Comparison of ENCODE assay signal across 26 cellular contexts in genomic region chr19:17266026-17266425, GRCh38. TPM values are rescaled to one million over a fixed set of nuclear protein-coding genes. Genes with fewer than 3 reads are reported as not detected.
DNase-seq lines count a peak whose midpoint lies in the region; ATAC-seq, FAIRE-seq and TF ChIP-seq lines count a peak whose summit lies in the region.
"Had no signal": no experiment of that assay in that cellular context is flagged by ENCODE, and none has a peak within 500 bp of the region (broad histone marks: within the 10 kb centered on the region; RNA-seq: fewer than 3 reads in every experiment).

No MANE protein-coding gene starts in this region.

- H4K20me1 ChIP-seq in MM.1S (ENCODE audit: insufficient read depth, low read length) (no peaks in the 10 kb centered on the region), H1 (replicated peaks in 1 of 2; ENCODE audit: control insufficient read depth in 1 of 2, insufficient read depth in 2 of 2, low read length in 2 of 2) (no peaks in the 10 kb centered on the region)

- no peak overlapping the region for H4K91ac ChIP-seq in H1 (replicated peaks; ENCODE audit: insufficient read length, low read length)

- peak overlapping the region; percentile 90 for H3K27ac Mint-ChIP-seq in stimulated activated memory B cell treated with anti-CD40 and anti-IgM and Interleukin-4, amounts not matched to agents 10 μg/mL and 1 μg/mL and 100 μg/mL, for 72 hours
- peak overlapping the region in 3 of 7 donors; percentile 23 to 48 (median 40) for H3K27ac Mint-ChIP-seq in CD4-positive, alpha-beta memory T cell

- no peak overlapping the region for H3K56ac ChIP-seq in H1 (replicated peaks; ENCODE audit: insufficient read length, low read depth, low read length)

- H4K8ac ChIP-seq in H1 (ENCODE audit: extremely low read depth, insufficient read depth, low read length) = no peak overlapping the region

- no peak for TF ChIP-seq EP300 in H1 (IDR thresholded peaks at IDR 0.05; ENCODE audit: borderline replicate concordance in 1 of 2, low read depth in 2 of 2, low read length in 2 of 2)

- peaks cover 8% of the 10 kb centered on the region; the same call in 1 of the 2 replicates for H3F3A ChIP-seq in MM.1S (ENCODE audit: insufficient read depth, low read length)

- H3K36me3 Mint-ChIP-seq in stimulated activated memory B cell treated with anti-CD40 and anti-IgM and Interleukin-4, amounts not matched to agents 10 μg/mL and 1 μg/mL and 100 μg/mL, for 72 hours = peaks cover 14% of the 10 kb centered on the region
- peaks cover 4 to 18% of the 10 kb centered on the region in 2 donors for H3K36me3 Mint-ChIP-seq in CD4-positive, alpha-beta memory T cell

- TF ChIP-seq CTCF in MM.1S (IDR thresholded peaks at IDR 0.05; ENCODE audit: low read length) (no peak), H1 (IDR thresholded peaks at IDR 0.05; ENCODE audit: control extremely low read depth in 1 of 3, insufficient read depth in 1 of 3, low read depth in 1 of 3, low read length in 3 of 3) (no peak)

- CTCF ChIA-PET in H1 (lab: Charles Lee; ENCODE audit: partially characterized antibody) = interaction anchor here (1.1 to 3.3 kb wide), 6 partner anchors 16 to 199 kb away, joined by 3 to 28 read pairs (median 6); partner anchors contain the start of gene ANKLE1
- CTCF ChIA-PET in CD4-positive, alpha-beta memory T cell (lab: Charles Lee; ENCODE audit: partially characterized antibody) = interaction anchor here (0.9 to 6.0 kb wide), 8 partner anchors 11 to 82 kb away, joined by 3 to 47 read pairs (median 5); partner anchors contain the start of gene ANKLE1

- H3K79me1 ChIP-seq in H1 (ENCODE audit: low read depth, low read length) = no peaks in the 10 kb centered on the region; the same call in 1 of the 2 replicates

- no peak for TF ChIP-seq POLR2A in H1 (IDR thresholded peaks at IDR 0.05; ENCODE audit: control extremely low read depth in 1 of 2, low read depth in 2 of 2, low read length in 2 of 2)

- H2BK20ac ChIP-seq in H1 (ENCODE audit: low read length) = no peak overlapping the region

- DNase-seq in ELF-1 (ENCODE audit: low read depth, low spot score) (peak; percentile 79), MM.1S (no peak), H1 (ENCODE audit: low read depth in 1 of 2, low spot score in 2 of 2) (no peak), DMS79 treated with DMSO at 0.1 percent for 48 hours (lab: John Stamatoyannopoulos, UW) (no peak), HTR-8/SVneo (ENCODE audit: insufficient read length, low spot score) (no peak)
- no peak for DNase-seq in CD4-positive, alpha-beta memory T cell
- DNase-seq: activated CD4-positive, CD25-positive, alpha-beta regulatory T cell; activated naive CD4-positive, alpha-beta T cell treated with Interleukin-2 at 50 U/mL for 16 hours; activated T-cell treated with anti-CD3 and anti-CD28 coated beads, Interleukin-2, amount 50 U/mL, for 24 hours; amniotic stem cell; CD8-positive, alpha-beta T cell; cortex of kidney; DMS153; GF-D8; glutamatergic neuron; H7; IMR-90; NCI-H1436; NCI-H510A; NK-92 treated with Interleukin-12 subunit alpha and Interleukin-12 subunit beta, amount 100 ng/mL, for 24 hours; posterior cingulate gyrus had no signal

- H2BK120ac ChIP-seq in H1 (replicated peaks; ENCODE audit: low read depth, low read length) = no peak overlapping the region

- peaks cover 18% of the 10 kb centered on the region for H3K79me2 ChIP-seq in MM.1S (ENCODE audit: low read length)
- peaks cover 3 to 12% of the 10 kb centered on the region in 2 experiments; a peak in 3 of 4 replicates for H3K79me2 ChIP-seq in H1 (ENCODE audit: control insufficient read depth in 1 of 2, insufficient read depth in 2 of 2, low read length in 2 of 2)

- H3K4me2 ChIP-seq in MM.1S (ENCODE audit: low read depth, low read length) = peak overlapping the region; percentile 57; the same call in 1 of the 2 replicates
- H3K4me2 ChIP-seq in H1 (ENCODE audit: insufficient read depth in 1 of 2, low read depth in 2 of 2, low read length in 2 of 2) = no peak overlapping the region

- peak overlapping the region; percentile 12 for H3K4me3 Mint-ChIP-seq in stimulated activated memory B cell treated with anti-CD40 and anti-IgM and Interleukin-4, amounts not matched to agents 10 μg/mL and 1 μg/mL and 100 μg/mL, for 72 hours
- H3K4me3 Mint-ChIP-seq in CD4-positive, alpha-beta memory T cell = peak overlapping the region in 1 of 8 donors; percentile 21

- no peak overlapping the region for H2BK15ac ChIP-seq in H1 (ENCODE audit: low read length)

- no peak overlapping the region for H2BK12ac ChIP-seq in H1 (ENCODE audit: low read depth, low read length)

- intact Hi-C loops in CD4-positive, alpha-beta memory T cell (cut with micrococcal nuclease) = loop anchor here (2.0 to 5.0 kb wide), 2 partner anchors 39 to 71 kb away; partner anchors contain the start of genes GTPBP3 and OCEL1

- peak overlapping the region; percentile 77; the same call in 1 of the 2 replicates for H2AFZ ChIP-seq in MM.1S (ENCODE audit: low read length)
- H2AFZ ChIP-seq in H1 (ENCODE audit: low read length) = no peak overlapping the region

- 0 out of 2 replicates have a peak overlapping the region, but pooled peaks have one; percentile 18 for H2BK5ac ChIP-seq in H1 (ENCODE audit: low read depth, low read length)

- H3K4ac ChIP-seq in H1 (replicated peaks; ENCODE audit: insufficient read length, low read depth, low read length) = no peak overlapping the region

- POLR2A ChIA-PET in H1 (lab: Charles Lee; ENCODE audit: partially characterized antibody) = interaction anchor here (1.2 to 12.8 kb wide), 7 partner anchors 13 to 51 kb away, joined by 3 to 113 read pairs (median 15); partner anchors contain the start of genes ANKLE1 and USE1
- POLR2A ChIA-PET in CD4-positive, alpha-beta memory T cell (lab: Charles Lee; ENCODE audit: partially characterized antibody) = interaction anchor here (1.3 to 3.4 kb wide), 7 partner anchors 40 to 191 kb away, joined by 3 to 39 read pairs (median 11); partner anchors contain the start of genes DDA1, HAUS8, MYO9B and OCEL1

- H3K27me3 ChIP-seq in MM.1S (replicated peaks; ENCODE audit: insufficient read depth, low read length) (no peaks in the 10 kb centered on the region), H1 (replicated peaks in 1 of 4; ENCODE audit: control insufficient read depth in 3 of 4, extremely low read depth in 1 of 4, insufficient read depth in 3 of 4, low read length in 3 of 4) (no peaks in the 10 kb centered on the region)
- no peaks in the 10 kb centered on the region for H3K27me3 ChIP-seq in CD4-positive, alpha-beta memory T cell (ENCODE audit: insufficient read depth, low read length)

- no peak for TF ChIP-seq RAD21 in H1 (IDR thresholded peaks at IDR 0.05 in 1 of 2, conservative IDR thresholded peaks at IDR 0.05 in 1 of 2; ENCODE audit: low read depth in 2 of 2, low read length in 2 of 2)

- H3K4me3 ChIP-seq in MM.1S (ENCODE audit: low read length) = peak overlapping the region; percentile 18; the same call in 1 of the 2 replicates
- H3K4me3 ChIP-seq in H1 (ENCODE audit: extremely low read depth in 1 of 4, insufficient read depth in 2 of 4, low read depth in 3 of 4, low read length in 4 of 4) = no peak overlapping the region
- no peak overlapping the region for H3K4me3 ChIP-seq in CD4-positive, alpha-beta memory T cell (ENCODE audit: low read length in 2 of 2)

- peaks cover 5% of the 10 kb centered on the region; the same call in 1 of the 2 replicates for H3K4me1 ChIP-seq in MM.1S (ENCODE audit: low read length)
- H3K4me1 ChIP-seq in H1 (replicated peaks in 1 of 4; ENCODE audit: control insufficient read depth in 3 of 4, insufficient read depth in 4 of 4, low read length in 3 of 4) = peaks cover 0 to 8% (median 2%) of the 10 kb centered on the region in 4 experiments; a peak in 5 of 7 replicates
- H3K4me1 ChIP-seq in CD4-positive, alpha-beta memory T cell (ENCODE audit: insufficient read depth, low read length) = peaks cover 26% of the 10 kb centered on the region

- H3K36me3 ChIP-seq in MM.1S (replicated peaks; ENCODE audit: insufficient read depth, low read length) = no peaks in the 10 kb centered on the region
- peaks cover 0 to 8% (median 2%) of the 10 kb centered on the region in 4 experiments; a peak in 3 of 8 replicates for H3K36me3 ChIP-seq in H1 (ENCODE audit: control insufficient read depth in 2 of 4, insufficient read depth in 4 of 4, low read length in 3 of 4)
- peaks cover 5% of the 10 kb centered on the region for H3K36me3 ChIP-seq in CD4-positive, alpha-beta memory T cell (ENCODE audit: insufficient read depth, low read length)

- no peak overlapping the region for H3K23ac ChIP-seq in H1 (ENCODE audit: insufficient read length)

- H3K9ac ChIP-seq in MM.1S (ENCODE audit: low read length) (peak overlapping the region; percentile 62; the same call in 1 of the 2 replicates), H1 (replicated peaks in 1 of 4; ENCODE audit: extremely low read depth in 1 of 4, low read depth in 3 of 4, low read length in 3 of 4) (no peak overlapping the region)

- H3K14ac ChIP-seq in H1 (ENCODE audit: insufficient read length) = no peak overlapping the region

- no peak overlapping the region for H2AK5ac ChIP-seq in H1 (ENCODE audit: low read depth, low read length)

- H3K9me2 ChIP-seq in MM.1S (replicated peaks; ENCODE audit: insufficient read depth, low read length) = no peaks in the 10 kb centered on the region

- H3K23me2 ChIP-seq in H1 (ENCODE audit: low read depth, low read length) = no peaks in the 10 kb centered on the region

- H3K27me3 Mint-ChIP-seq in stimulated activated memory B cell treated with anti-CD40 and anti-IgM and Interleukin-4, amounts not matched to agents 10 μg/mL and 1 μg/mL and 100 μg/mL, for 72 hours = no peaks in the 10 kb centered on the region
- peaks cover 1 to 2% of the 10 kb centered on the region in 2 donors for H3K27me3 Mint-ChIP-seq in CD4-positive, alpha-beta memory T cell
- H3K27me3 Mint-ChIP-seq: activated T-cell treated with anti-CD3 and anti-CD28 coated beads, Interleukin-2, amount 50 U/mL, for 24 hours had no signal

- no peaks in the 10 kb centered on the region for H3K9me3 Mint-ChIP-seq in stimulated activated memory B cell treated with anti-CD40 and anti-IgM and Interleukin-4, amounts not matched to agents 10 μg/mL and 1 μg/mL and 100 μg/mL, for 72 hours
- no peaks in the 10 kb centered on the region for H3K9me3 Mint-ChIP-seq in CD4-positive, alpha-beta memory T cell
- H3K9me3 Mint-ChIP-seq: activated T-cell treated with anti-CD3 and anti-CD28 coated beads, Interleukin-2, amount 50 U/mL, for 24 hours; CD8-positive, alpha-beta T cell; nephron had no signal

- peak overlapping the region; percentile 86; the same call in 1 of the 2 replicates for H3K27ac ChIP-seq in MM.1S (ENCODE audit: low read length)
- no peak overlapping the region for H3K27ac ChIP-seq in H1 (ENCODE audit: low read depth, low read length)
- H3K27ac ChIP-seq in CD4-positive, alpha-beta memory T cell (ENCODE audit: low read depth, low read length) = no peak overlapping the region

- H3K9me3 ChIP-seq in MM.1S (replicated peaks; ENCODE audit: insufficient read depth, low read length) = no peaks in the 10 kb centered on the region
- no peaks in the 10 kb centered on the region for H3K9me3 ChIP-seq in H1 (ENCODE audit: insufficient read depth in 2 of 2, low read depth in 1 of 2, low read length in 1 of 2)
- H3K9me3 ChIP-seq in CD4-positive, alpha-beta memory T cell (ENCODE audit: control insufficient read depth in 1 of 2, low read length in 2 of 2) = no peaks in the 10 kb centered on the region

- H4K5ac ChIP-seq in H1 (ENCODE audit: insufficient read length, low read depth, low read length) = no peak overlapping the region

- WGBS in H1 (ENCODE audit: extremely low coverage in 1 of 2, insufficient coverage in 1 of 2, insufficient read length in 1 of 2, insufficient replicate concordance in 2 of 2, low coverage in 1 of 2, low lambda C conversion rate in 2 of 2, missing lambda C conversion rate in 1 of 2), 2 experiments = 92% methylated on average over 7 of the region's 7 CpGs; no CpG with 5 or more reads in 1 of the 2 experiments

- peaks cover 23% of the 10 kb centered on the region for H3K4me1 Mint-ChIP-seq in stimulated activated memory B cell treated with anti-CD40 and anti-IgM and Interleukin-4, amounts not matched to agents 10 μg/mL and 1 μg/mL and 100 μg/mL, for 72 hours
- H3K4me1 Mint-ChIP-seq in CD4-positive, alpha-beta memory T cell = peaks cover 12 to 34% (median 27%) of the 10 kb centered on the region in 4 donors

- H3K18ac ChIP-seq in H1 (ENCODE audit: extremely low read depth, low read length) = no peak overlapping the region

- no peak for FAIRE-seq in H1 (lab: Jason Lieb, UNC)
- FAIRE-seq in HTR-8/SVneo (lab: Jason Lieb, UNC) = no peak
- FAIRE-seq: bronchial epithelial cell, urothelium cell line had no signal

- no peak for ATAC-seq in stimulated activated memory B cell treated with anti-CD40 and anti-IgM and Interleukin-4, amounts not matched to agents 10 μg/mL and 1 μg/mL and 100 μg/mL, for 72 hours

RNA-seq across cellular contexts. Expression of gene BABAM1, which starts 1.2 kb away (rescaled TPM):
- total RNA-seq in H1 (2021; fragmentation: NEBNext Ultra II Directional; extraction: Animal tissue kit (Norgen Biotek cat#: 25700)) = 127 and 134 TPM in 2 replicates
- polyA plus RNA-seq in H1 (2011; rRNA removed) = 133 and 153 TPM in 2 replicates
- 175 TPM for polyA plus RNA-seq in H1 (2011; cell fraction: cytosol; rRNA removed)
- polyA plus RNA-seq in H1 (2011; cell fraction: nucleus; rRNA removed) = 164 TPM
- polyA plus RNA-seq in H1 (2012, experiment 1 of 2) = 122 to 160 TPM (median 149 TPM) in 4 replicates
- 178 TPM for polyA plus RNA-seq in H1 (2012, experiment 2 of 2)
- 122 TPM for polyA plus RNA-seq in H1 (2013, experiment 1 of 2)
- polyA plus RNA-seq in H1 (2013, experiment 2 of 2) = 117 TPM
- 47.9 and 65.4 TPM in 2 replicates for polyA minus RNA-seq in H1 (2011; rRNA and poly(A)+ RNA removed)
- 44.4 TPM for polyA minus RNA-seq in H1 (2011; cell fraction: cytosol; rRNA and poly(A)+ RNA removed)
- 31.5 TPM for polyA minus RNA-seq in H1 (2011; cell fraction: nucleus; rRNA and poly(A)+ RNA removed)
- 100 to 1,000 TPM; 101 to 112 TPM for total RNA-seq in CD4-positive, alpha-beta memory T cell
- 100 to 1,000 TPM in 1 of 2 donors, 10 to 100 TPM in 1; 92.0 to 171 TPM for polyA plus RNA-seq in CD4-positive, alpha-beta memory T cell

RNA-seq across cellular contexts. Expression of gene USHBP1, which starts 1.5 kb away (rescaled TPM):
- 6.5 and 7.5 TPM in 2 replicates for total RNA-seq in H1 (2021; fragmentation: NEBNext Ultra II Directional; extraction: Animal tissue kit (Norgen Biotek cat#: 25700))
- polyA plus RNA-seq in H1 (2011; rRNA removed) = 5.0 and 5.7 TPM in 2 replicates
- polyA plus RNA-seq in H1 (2011; cell fraction: cytosol; rRNA removed) = 7.1 TPM
- 20.9 TPM for polyA plus RNA-seq in H1 (2011; cell fraction: nucleus; rRNA removed)
- 3.0 to 7.7 TPM (median 6.3 TPM) in 4 replicates for polyA plus RNA-seq in H1 (2012, experiment 1 of 2)
- polyA plus RNA-seq in H1 (2012, experiment 2 of 2) = 4.8 TPM
- 4.7 TPM for polyA plus RNA-seq in H1 (2013, experiment 1 of 2)
- 3.2 TPM for polyA plus RNA-seq in H1 (2013, experiment 2 of 2)
- 3.2 and 4.3 TPM in 2 replicates for polyA minus RNA-seq in H1 (2011; rRNA and poly(A)+ RNA removed)
- polyA minus RNA-seq in H1 (2011; cell fraction: cytosol; rRNA and poly(A)+ RNA removed) = 2.9 TPM
- 6.2 TPM for polyA minus RNA-seq in H1 (2011; cell fraction: nucleus; rRNA and poly(A)+ RNA removed)
- under 1 TPM in 1 of 2 experiments, not detected in 1; 0.33 TPM for total RNA-seq in CD4-positive, alpha-beta memory T cell
- under 1 TPM in 1 of 2 donors, not detected in 1; 0.10 TPM for polyA plus RNA-seq in CD4-positive, alpha-beta memory T cell
- total RNA-seq: bronchial epithelial cell; CD8-positive, alpha-beta T cell; IMR-90; MCF 10A had no signal
- polyA plus RNA-seq: IMR-90 had no signal

RNA-seq across cellular contexts. Expression of gene ANKLE1, which starts 15.7 kb away (rescaled TPM):
- total RNA-seq in H1 (2021; fragmentation: NEBNext Ultra II Directional; extraction: Animal tissue kit (Norgen Biotek cat#: 25700)) = 6.1 and 6.8 TPM in 2 replicates
- polyA plus RNA-seq in H1 (2011; rRNA removed) = 9.6 and 14.2 TPM in 2 replicates
- polyA plus RNA-seq in H1 (2011; cell fraction: cytosol; rRNA removed) = 7.4 TPM
- 23.9 TPM for polyA plus RNA-seq in H1 (2011; cell fraction: nucleus; rRNA removed)
- polyA plus RNA-seq in H1 (2012, experiment 1 of 2) = 6.3 to 9.3 TPM (median 8.4 TPM) in 4 replicates
- polyA plus RNA-seq in H1 (2012, experiment 2 of 2) = 5.2 TPM
- polyA plus RNA-seq in H1 (2013, experiment 1 of 2) = 5.3 TPM
- 4.5 TPM for polyA plus RNA-seq in H1 (2013, experiment 2 of 2)
- 3.7 and 4.0 TPM in 2 replicates for polyA minus RNA-seq in H1 (2011; rRNA and poly(A)+ RNA removed)
- 3.3 TPM for polyA minus RNA-seq in H1 (2011; cell fraction: cytosol; rRNA and poly(A)+ RNA removed)
- polyA minus RNA-seq in H1 (2011; cell fraction: nucleus; rRNA and poly(A)+ RNA removed) = 10.3 TPM
- 1 to 10 TPM; 2.8 to 5.1 TPM for total RNA-seq in CD4-positive, alpha-beta memory T cell
- under 1 TPM; 0.41 to 0.80 TPM for polyA plus RNA-seq in CD4-positive, alpha-beta memory T cell

RNA-seq across cellular contexts. Expression of gene NR2F6, which starts 20.3 kb away (rescaled TPM):
- 114 and 121 TPM in 2 replicates for total RNA-seq in H1 (2021; fragmentation: NEBNext Ultra II Directional; extraction: Animal tissue kit (Norgen Biotek cat#: 25700))
- polyA plus RNA-seq in H1 (2011; rRNA removed) = 99.7 and 147 TPM in 2 replicates
- polyA plus RNA-seq in H1 (2011; cell fraction: cytosol; rRNA removed) = 99.1 TPM
- polyA plus RNA-seq in H1 (2011; cell fraction: nucleus; rRNA removed) = 109 TPM
- 37.1 to 70.0 TPM (median 67.4 TPM) in 4 replicates for polyA plus RNA-seq in H1 (2012, experiment 1 of 2)
- polyA plus RNA-seq in H1 (2012, experiment 2 of 2) = 49.4 TPM
- 80.9 TPM for polyA plus RNA-seq in H1 (2013, experiment 1 of 2)
- polyA plus RNA-seq in H1 (2013, experiment 2 of 2) = 80.6 TPM
- 13.6 and 23.1 TPM in 2 replicates for polyA minus RNA-seq in H1 (2011; rRNA and poly(A)+ RNA removed)
- polyA minus RNA-seq in H1 (2011; cell fraction: cytosol; rRNA and poly(A)+ RNA removed) = 72.8 TPM
- 43.6 TPM for polyA minus RNA-seq in H1 (2011; cell fraction: nucleus; rRNA and poly(A)+ RNA removed)
- 1 to 10 TPM; 7.1 TPM for total RNA-seq in CD4-positive, alpha-beta memory T cell
- polyA plus RNA-seq in CD4-positive, alpha-beta memory T cell = 1 to 10 TPM; 1.2 to 2.3 TPM

RNA-seq across cellular contexts. Expression of gene ABHD8, which starts 37.2 kb away (rescaled TPM):
- 11.3 and 14.5 TPM in 2 replicates for total RNA-seq in H1 (2021; fragmentation: NEBNext Ultra II Directional; extraction: Animal tissue kit (Norgen Biotek cat#: 25700))
- polyA plus RNA-seq in H1 (2011; rRNA removed) = 18.7 and 28.5 TPM in 2 replicates
- polyA plus RNA-seq in H1 (2011; cell fraction: cytosol; rRNA removed) = 17.5 TPM
- polyA plus RNA-seq in H1 (2011; cell fraction: nucleus; rRNA removed) = 15.7 TPM
- 8.6 to 15.1 TPM (median 14.3 TPM) in 4 replicates for polyA plus RNA-seq in H1 (2012, experiment 1 of 2)
- polyA plus RNA-seq in H1 (2012, experiment 2 of 2) = 12.6 TPM
- polyA plus RNA-seq in H1 (2013, experiment 1 of 2) = 5.9 TPM
- polyA plus RNA-seq in H1 (2013, experiment 2 of 2) = 5.6 TPM
- 6.0 and 8.9 TPM in 2 replicates for polyA minus RNA-seq in H1 (2011; rRNA and poly(A)+ RNA removed)
- polyA minus RNA-seq in H1 (2011; cell fraction: cytosol; rRNA and poly(A)+ RNA removed) = 11.1 TPM
- polyA minus RNA-seq in H1 (2011; cell fraction: nucleus; rRNA and poly(A)+ RNA removed) = 9.8 TPM
- 10 to 100 TPM in 1 of 2 experiments, 1 to 10 TPM in 1; 9.3 to 10.1 TPM for total RNA-seq in CD4-positive, alpha-beta memory T cell
- 1 to 10 TPM; 6.0 to 7.9 TPM for polyA plus RNA-seq in CD4-positive, alpha-beta memory T cell
